Comparison of ENCODE assay signal across 8 cellular contexts in genomic region chr9:137302176-137303030, GRCh38. TPM values are rescaled to one million over a fixed set of nuclear protein-coding genes. Genes with fewer than 3 reads are reported as not detected.
A peak's percentile ranks its signal among the peaks of the same experiment; 100 is the strongest.
DNase-seq lines count a peak whose midpoint lies in the region; ATAC-seq lines count a peak whose summit lies in the region.

NRARP (minus strand) TSS chr9:137302271; CDS start chr9:137301928, 343 bp downstream.

- H3K4me3 ChIP-seq in CD4-positive, CD25-positive, alpha-beta regulatory T cell (ENCODE audit: low read depth, low read length): no peak within 1 kb of the TSS
- H3K4me3 ChIP-seq in NT2/D1 (ENCODE audit: insufficient read length, low read depth): peak within 1 kb of the TSS; percentile 98

- H3K27ac Mint-ChIP-seq in CD4-positive, CD25-positive, alpha-beta regulatory T cell: no peak within 1 kb of the TSS

- peak within 1 kb of the TSS; percentile 15 to 87 (median 74) for H3K4me3 Mint-ChIP-seq in CD4-positive, CD25-positive, alpha-beta regulatory T cell

- peak within 1 kb of the TSS; percentile 99 for H3K9ac ChIP-seq in NT2/D1 (ENCODE audit: insufficient read length, low read depth)

- H3K36me3 Mint-ChIP-seq in CD4-positive, CD25-positive, alpha-beta regulatory T cell: no peaks in the 10 kb centered on the region

- H3K9me3 ChIP-seq in CD4-positive, CD25-positive, alpha-beta regulatory T cell (ENCODE audit: control insufficient read depth in 2 of 2, low read length in 2 of 2): no peaks in the 10 kb centered on the region
- H3K9me3 ChIP-seq in NT2/D1 (ENCODE audit: insufficient read depth, low read length): no peaks in the 10 kb centered on the region

- peaks cover 42% of the 10 kb centered on the region for H3K4me1 ChIP-seq in CD4-positive, CD25-positive, alpha-beta regulatory T cell (ENCODE audit: control insufficient read depth, insufficient read depth, low read length, poor library complexity, severe bottlenecking)
- peaks cover 56% of the 10 kb centered on the region for H3K4me1 ChIP-seq in NT2/D1 (ENCODE audit: insufficient read depth, insufficient read length)

- H3K27me3 ChIP-seq in CD4-positive, CD25-positive, alpha-beta regulatory T cell (ENCODE audit: control insufficient read depth, insufficient read depth, low read length): peaks cover 3% of the 10 kb centered on the region
- H3K27me3 ChIP-seq in NT2/D1 (ENCODE audit: insufficient read depth, insufficient read length): peaks cover 20% of the 10 kb centered on the region

- ATAC-seq in CD4-positive, CD25-positive, alpha-beta regulatory T cell (ENCODE audit: low read depth in 2 of 2): peak; percentile 86 to 91
- ATAC-seq in GM19397 (IDR thresholded peaks at IDR 0.05; ENCODE audit: unreplicated experiment): peak; percentile 78
- ATAC-seq in HG03558 (IDR thresholded peaks at IDR 0.05; ENCODE audit: extremely low read depth, unreplicated experiment): peak; percentile 51

- H3K9me3 Mint-ChIP-seq in CD4-positive, CD25-positive, alpha-beta regulatory T cell: no peaks in the 10 kb centered on the region

- H3K36me3 ChIP-seq in CD4-positive, CD25-positive, alpha-beta regulatory T cell (ENCODE audit: control insufficient read depth, insufficient read depth, low read length): no peaks in the 10 kb centered on the region
- H3K36me3 ChIP-seq in NT2/D1 (ENCODE audit: insufficient read depth, insufficient read length, low read length): peaks cover 7% of the 10 kb centered on the region

- peaks cover 6% of the 10 kb centered on the region for H3K27me3 Mint-ChIP-seq in CD4-positive, CD25-positive, alpha-beta regulatory T cell

- peak within 1 kb of the TSS; percentile 51 for H3K27ac ChIP-seq in CD4-positive, CD25-positive, alpha-beta regulatory T cell (ENCODE audit: insufficient read depth, low read length, poor library complexity, severe bottlenecking)
- peak within 1 kb of the TSS; percentile 66 for H3K27ac ChIP-seq in epithelial cell of prostate

- peak; percentile 87 to 91 (median 87) for DNase-seq in CD4-positive, CD25-positive, alpha-beta regulatory T cell
- DNase-seq in NT2/D1 (ENCODE audit: low read depth, low spot score) (no peak), epithelial cell of prostate (ENCODE audit: low read depth, low spot score) (no peak), mucosa of gallbladder (ENCODE audit: low spot score) (peak; percentile 93)
- peak; percentile 94 for DNase-seq in activated CD8-positive, alpha-beta memory T cell treated with anti-CD3 and anti-CD28 coated beads, Interleukin-2, amount 50 U/mL, for 4 hours
- DNase-seq in stimulated activated CD8-positive, alpha-beta memory T cell treated with anti-CD3 and anti-CD28 coated beads, Interleukin-4, amount 100 ng/mL, for 24 hours (ENCODE audit: low read depth): peak; percentile 85

- peaks cover 0 to 29% (median 4%) of the 10 kb centered on the region in 4 donors for H3K4me1 Mint-ChIP-seq in CD4-positive, CD25-positive, alpha-beta regulatory T cell

RNA-seq across cellular contexts. Expression of gene NRARP, which starts in this region (rescaled TPM):
- 1.6 TPM for total RNA-seq in CD4-positive, CD25-positive, alpha-beta regulatory T cell
- polyA plus RNA-seq in CD4-positive, CD25-positive, alpha-beta regulatory T cell: not detected
- total RNA-seq in mucosa of gallbladder: 124 TPM

Comparison
In these comparisons a context has a peak if more than half of its experiments do, and no peak if none do; other contexts are left out.
1. RNA of gene NRARP (total RNA-seq): 124 TPM in mucosa of gallbladder (single experiment); 1.6 TPM in CD4-positive, CD25-positive, alpha-beta regulatory T cell (single experiment); every median in the first group is over 10 times any median in the second.
2. DNase-seq: peak in CD4-positive, CD25-positive, alpha-beta regulatory T cell (3 of 3), activated CD8-positive, alpha-beta memory T cell treated with anti-CD3 and anti-CD28 coated beads, Interleukin-2, amount 50 U/mL, for 4 hours (single experiment), mucosa of gallbladder (single experiment) and stimulated activated CD8-positive, alpha-beta memory T cell treated with anti-CD3 and anti-CD28 coated beads, Interleukin-4, amount 100 ng/mL, for 24 hours (single experiment); none in NT2/D1 (single experiment) and epithelial cell of prostate (single experiment).
3. Peak in every context shown above with its lines, with median percentiles within 50 percentile points of each other: ATAC-seq.